In the genomic region with DNA sequence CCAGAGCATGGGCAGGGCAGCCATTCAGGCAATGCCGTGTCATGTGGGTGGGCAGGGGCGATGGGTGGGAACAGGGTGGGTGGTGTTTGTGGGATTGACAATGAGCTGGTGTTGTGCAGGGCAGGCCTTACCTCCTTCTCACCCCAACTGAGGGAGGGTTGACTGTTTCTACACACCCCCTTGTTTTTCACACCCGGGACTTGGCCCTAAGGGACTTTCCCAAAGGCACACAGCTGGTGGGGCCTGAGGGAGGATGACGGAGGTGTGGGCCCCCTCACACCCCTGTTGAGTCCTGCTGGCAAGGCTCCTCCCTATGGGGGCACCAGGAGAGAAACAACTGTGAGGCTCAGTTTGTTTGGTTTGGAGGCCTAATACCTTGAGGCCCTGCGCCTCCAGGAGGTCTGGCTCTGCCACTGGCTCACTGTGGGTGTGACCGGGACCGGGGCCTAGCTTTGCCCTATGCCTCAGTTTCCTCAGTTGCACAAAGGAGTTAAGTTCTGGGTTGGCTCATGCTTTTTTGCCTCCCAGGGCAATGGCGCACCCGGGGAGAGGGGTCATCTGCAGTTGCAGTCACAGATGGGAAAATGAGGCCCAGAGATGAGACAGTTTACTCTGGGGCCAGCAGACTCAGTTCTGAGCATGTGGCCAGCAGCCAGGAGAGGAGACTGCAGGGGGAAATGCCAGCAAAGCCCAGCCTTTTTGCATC, we compare ENCODE assay signal across 10 cellular contexts. TPM values are rescaled to one million over a fixed set of nuclear protein-coding genes. Genes with fewer than 3 reads are reported as not detected.
DNase-seq lines count a peak whose midpoint lies in the region; ATAC-seq lines count a peak whose summit lies in the region.
"Had no signal": no experiment of that assay in that cellular context is flagged by ENCODE, and none has a peak within 500 bp of the region (broad histone marks: within the 10 kb centered on the region; RNA-seq: fewer than 3 reads in every experiment).

No MANE protein-coding gene starts in this region.

- no peaks in the 10 kb centered on the region for H3K9me3 ChIP-seq in CD4-positive, CD25-positive, alpha-beta regulatory T cell (ENCODE audit: control insufficient read depth in 2 of 2, low read length in 2 of 2)
- H3K9me3 ChIP-seq: SJSA1 had no signal

- H3K4me1 ChIP-seq in CD4-positive, CD25-positive, alpha-beta regulatory T cell (ENCODE audit: control insufficient read depth, insufficient read depth, low read length, poor library complexity, severe bottlenecking), result peaks cover 3% of the 10 kb centered on the region

- H3K27me3 ChIP-seq in CD4-positive, CD25-positive, alpha-beta regulatory T cell (ENCODE audit: control insufficient read depth, insufficient read depth, low read length), result no peaks in the 10 kb centered on the region
- H3K27me3 ChIP-seq: SJSA1 had no signal

- H3K27ac ChIP-seq in CD4-positive, CD25-positive, alpha-beta regulatory T cell (ENCODE audit: insufficient read depth, low read length, poor library complexity, severe bottlenecking), result no peak overlapping the region
- H3K27ac ChIP-seq: HL-60, SJSA1 had no signal

- peak; percentile 57 to 61 for ATAC-seq in CD4-positive, CD25-positive, alpha-beta regulatory T cell (ENCODE audit: low read depth in 2 of 2)
- ATAC-seq in GM19452 (IDR thresholded peaks at IDR 0.05; ENCODE audit: unreplicated experiment) (peak; percentile 45), T-cell (replicated peaks in 1 of 4) (peak; percentile 12 to 86 (median 46)), HG03097 (IDR thresholded peaks at IDR 0.05; ENCODE audit: low FRiP score, unreplicated experiment) (no peak), HG02885 (IDR thresholded peaks at IDR 0.05; ENCODE audit: poor library complexity, unreplicated experiment) (no peak)

- no peak overlapping the region for H3K4me3 Mint-ChIP-seq in CD4-positive, CD25-positive, alpha-beta regulatory T cell
- no peak overlapping the region for H3K4me3 Mint-ChIP-seq in T-cell

- H3K9me3 Mint-ChIP-seq in CD4-positive, CD25-positive, alpha-beta regulatory T cell, result no peaks in the 10 kb centered on the region
- H3K9me3 Mint-ChIP-seq in T-cell, result no peaks in the 10 kb centered on the region

- no peak overlapping the region for H3K4me3 ChIP-seq in CD4-positive, CD25-positive, alpha-beta regulatory T cell (ENCODE audit: low read depth, low read length)
- H3K4me3 ChIP-seq: SJSA1 had no signal

- H3K36me3 ChIP-seq in CD4-positive, CD25-positive, alpha-beta regulatory T cell (ENCODE audit: control insufficient read depth, insufficient read depth, low read length), result peaks cover 3% of the 10 kb centered on the region
- H3K36me3 ChIP-seq: SJSA1 had no signal

- POLR2A ChIA-PET in T-cell (lab: Charles Lee), result no interaction called here

- H3K36me3 Mint-ChIP-seq in CD4-positive, CD25-positive, alpha-beta regulatory T cell, result peaks cover 12% of the 10 kb centered on the region
- peaks cover 15% of the 10 kb centered on the region for H3K36me3 Mint-ChIP-seq in T-cell

- H3K27me3 Mint-ChIP-seq in CD4-positive, CD25-positive, alpha-beta regulatory T cell, result no peaks in the 10 kb centered on the region
- H3K27me3 Mint-ChIP-seq in T-cell, result no peaks in the 10 kb centered on the region

- CTCF ChIA-PET in T-cell (lab: Charles Lee), result no interaction called here

- DNase-seq in CD4-positive, CD25-positive, alpha-beta regulatory T cell, result peak in 2 of 3 donors; percentile 12 to 58
- DNase-seq in T-cell (peak in 30 of 34 experiments; percentile 22 to 75 (median 53)), germinal center (ENCODE audit: low spot score) (peak; percentile 49), superior temporal gyrus (ENCODE audit: extremely low spot score) (no peak), SHP77 treated with DMSO at 0.1 percent for 48 hours (lab: John Stamatoyannopoulos, UW) (no peak)

- peak overlapping the region in 1 of 3 donors; percentile 60 for H3K27ac Mint-ChIP-seq in CD4-positive, CD25-positive, alpha-beta regulatory T cell
- H3K27ac Mint-ChIP-seq in T-cell, result peak overlapping the region; percentile 66 to 77

- peaks cover 0 to 28% (median 8%) of the 10 kb centered on the region in 4 donors for H3K4me1 Mint-ChIP-seq in CD4-positive, CD25-positive, alpha-beta regulatory T cell
- peaks cover 24 to 48% (median 40%) of the 10 kb centered on the region in 3 donors for H3K4me1 Mint-ChIP-seq in T-cell

RNA-seq across cellular contexts. Expression of a gene that starts 5.1 kb away (rescaled TPM):
- 59.8 TPM for total RNA-seq in CD4-positive, CD25-positive, alpha-beta regulatory T cell
- 1 to 10 TPM in 1 of 4 donors, under 1 TPM in 3; 0.39 to 1.1 (median 0.58) TPM for polyA plus RNA-seq in CD4-positive, CD25-positive, alpha-beta regulatory T cell
- total RNA-seq in T-cell, result 10 to 100 TPM; 41.5 to 72.0 (median 44.2) TPM

RNA-seq across cellular contexts. Expression of a gene that starts 23.4 kb away (rescaled TPM):
- total RNA-seq in CD4-positive, CD25-positive, alpha-beta regulatory T cell, result 41.8 TPM
- 10 to 100 TPM; 11.1 to 17.9 (median 13.1) TPM for polyA plus RNA-seq in CD4-positive, CD25-positive, alpha-beta regulatory T cell
- total RNA-seq in T-cell, result 10 to 100 TPM; 36.7 to 42.5 (median 37.5) TPM

RNA-seq across cellular contexts. Expression of a gene that starts 32.6 kb away (rescaled TPM):
- 116 TPM for total RNA-seq in CD4-positive, CD25-positive, alpha-beta regulatory T cell
- polyA plus RNA-seq in CD4-positive, CD25-positive, alpha-beta regulatory T cell, result 100 to 1,000 TPM in 2 of 4 donors, 10 to 100 TPM in 2; 85.9 to 111 (median 103) TPM
- total RNA-seq in T-cell, result 100 to 1,000 TPM; 119 to 159 (median 154) TPM

Comparison
In these comparisons a context has a peak if more than half of its experiments do, and no peak if none do; other contexts are left out.
1. ATAC-seq: peak in CD4-positive, CD25-positive, alpha-beta regulatory T cell (2 of 2), GM19452 (single experiment) and T-cell (4 of 4); none in HG03097 (single experiment) and HG02885 (single experiment).
2. DNase-seq: peak in CD4-positive, CD25-positive, alpha-beta regulatory T cell (2 of 3), T-cell (30 of 34) and germinal center (single experiment); none in superior temporal gyrus (single experiment) and SHP77 treated with DMSO at 0.1 percent for 48 hours (single experiment).